In the genomic region with DNA sequence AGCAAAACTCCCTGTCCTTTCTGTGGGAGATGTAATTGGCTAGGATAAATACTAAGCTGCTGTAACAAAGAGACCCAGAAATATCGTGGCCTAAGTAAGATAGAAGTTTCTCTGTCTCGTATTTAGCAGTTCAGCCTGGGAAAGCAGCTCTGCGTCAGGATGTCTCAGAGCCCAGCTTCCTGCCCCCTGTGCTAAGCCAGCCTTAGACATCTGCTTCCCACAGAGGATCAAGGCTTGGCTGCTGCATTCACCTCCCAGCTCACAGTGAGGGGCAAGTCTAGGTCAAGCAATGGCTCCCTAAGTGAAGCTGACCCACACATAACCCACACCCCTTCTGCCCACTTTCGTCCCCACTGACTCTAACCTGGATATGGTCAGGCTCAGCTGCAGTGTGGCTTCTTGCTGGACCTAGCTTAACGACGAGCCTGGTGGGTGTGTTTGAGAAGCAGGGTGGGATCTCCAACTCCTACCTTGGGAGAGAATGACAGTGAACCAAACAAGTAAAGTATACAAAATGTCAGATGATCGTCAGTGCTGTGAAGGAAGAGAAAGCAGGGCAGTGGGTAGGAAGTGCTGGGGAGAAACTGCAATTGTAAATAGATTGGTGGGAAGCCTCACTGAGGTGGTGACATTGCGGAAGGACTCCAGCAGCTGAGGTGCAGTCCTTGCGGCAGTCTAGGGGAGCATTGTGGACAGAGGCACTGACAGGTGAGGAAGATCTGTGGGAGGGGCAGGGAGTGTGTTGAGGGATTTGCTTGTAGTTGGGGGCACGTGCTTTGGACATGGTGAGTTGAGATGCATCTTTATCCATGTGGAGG, we compare ENCODE assay signal across 21 cellular contexts.
DNase-seq lines count a peak whose midpoint lies in the region; TF ChIP-seq lines count a peak whose summit lies in the region.
"Had no signal": no experiment of that assay in that cellular context is flagged by ENCODE, and none has a peak within 500 bp of the region (broad histone marks: within the 10 kb centered on the region; RNA-seq: fewer than 3 reads in every experiment).

No MANE protein-coding gene starts in this region.

- peak overlapping the region; percentile 14; the same call in 1 of the 2 replicates for H3K27ac ChIP-seq in C4-2B
- peak overlapping the region; percentile 60 for H3K27ac ChIP-seq in epithelial cell of prostate
- H3K27ac ChIP-seq in neural progenitor cell = no peak overlapping the region
- H3K27ac ChIP-seq in colonic mucosa = no peak overlapping the region
- H3K27ac ChIP-seq: sigmoid colon had no signal

- H3K27me3 ChIP-seq in neural progenitor cell (no peaks in the 10 kb centered on the region), colonic mucosa (no peaks in the 10 kb centered on the region)
- H3K27me3 ChIP-seq: body of pancreas, dorsolateral prefrontal cortex, pancreas, sigmoid colon had no signal

- H3K4me3 ChIP-seq in neural progenitor cell (no peak overlapping the region), colonic mucosa (no peak overlapping the region)
- H3K4me3 ChIP-seq: body of pancreas, dorsolateral prefrontal cortex, pancreas, sigmoid colon had no signal

- H3K36me3 ChIP-seq in neural progenitor cell (no peaks in the 10 kb centered on the region), colonic mucosa (no peaks in the 10 kb centered on the region)
- H3K36me3 ChIP-seq: pancreas, sigmoid colon had no signal

- H4K20me1 ChIP-seq in neural progenitor cell (ENCODE audit: low read depth) = no peaks in the 10 kb centered on the region

- H3K9me3 ChIP-seq in neural progenitor cell (ENCODE audit: low read depth) (no peaks in the 10 kb centered on the region), colonic mucosa (no peaks in the 10 kb centered on the region)
- H3K9me3 ChIP-seq: body of pancreas, pancreas, sigmoid colon had no signal

- H3K9me3 Mint-ChIP-seq in neural progenitor cell = no peaks in the 10 kb centered on the region
- H3K9me3 Mint-ChIP-seq: CD4-positive, alpha-beta T cell had no signal

- DNase-seq in NCI-H69 (lab: John Stamatoyannopoulos, UW) = peak; percentile 31
- no peak for DNase-seq in epithelial cell of prostate (ENCODE audit: low read depth, low spot score)
- DNase-seq in neural progenitor cell (ENCODE audit: low spot score) = no peak
- no peak for DNase-seq in stimulated activated naive CD4-positive, alpha-beta T cell (lab: John Stamatoyannopoulos, UW)
- DNase-seq in GF-D8 (lab: John Stamatoyannopoulos, UW) = no peak
- DNase-seq in colonic mucosa = no peak
- no peak for DNase-seq in NCI-H187 treated with DMSO at 0.1 percent for 48 hours (lab: John Stamatoyannopoulos, UW)
- DNase-seq: body of pancreas; CD4-positive, alpha-beta T cell; DND-41; dorsolateral prefrontal cortex; erythroblast; KG1; NCI-H187; NK-92 treated with Interleukin-12 subunit alpha and Interleukin-12 subunit beta, amount 100 ng/mL, for 24 hours; pancreas; sigmoid colon; stimulated activated CD4-positive, alpha-beta T cell treated with anti-CD3 and anti-CD28 coated beads, Interleukin-2, amount 100 ng/mL, for 48 hours; T1000 had no signal

- peaks cover 13% of the 10 kb centered on the region for H3K4me1 ChIP-seq in neural progenitor cell
- no peaks in the 10 kb centered on the region for H3K4me1 ChIP-seq in colonic mucosa

- peaks cover 4% of the 10 kb centered on the region for H3K79me2 ChIP-seq in neural progenitor cell (ENCODE audit: low read depth)

- H3F3A ChIP-seq in neural progenitor cell (ENCODE audit: low read depth) = no peaks in the 10 kb centered on the region

- H3K4me3 Mint-ChIP-seq in neural progenitor cell = no peak overlapping the region
- H3K4me3 Mint-ChIP-seq: activated naive CD8-positive, alpha-beta T cell; CD4-positive, alpha-beta T cell had no signal

- H3K36me3 Mint-ChIP-seq in neural progenitor cell = peaks cover 7% of the 10 kb centered on the region
- H3K36me3 Mint-ChIP-seq: activated naive CD8-positive, alpha-beta T cell had no signal

- peaks cover 3% of the 10 kb centered on the region for H3K27me3 Mint-ChIP-seq in neural progenitor cell (ENCODE audit: insufficient read depth, low read depth)

- H3K9ac ChIP-seq in neural progenitor cell (no peak overlapping the region), colonic mucosa (ENCODE audit: low read depth in 2 of 2, low read length in 2 of 2) (no peak overlapping the region)

- intact Hi-C loops in colonic mucosa (cut with DNase I) = no loop called here

- H3K4me1 Mint-ChIP-seq in neural progenitor cell = peaks cover 28% of the 10 kb centered on the region

- H3K4me2 ChIP-seq in neural progenitor cell = no peak overlapping the region

- H2AFZ ChIP-seq in neural progenitor cell (replicated peaks) = no peak overlapping the region

- peak overlapping the region; percentile 86 for H3K27ac Mint-ChIP-seq in neural progenitor cell
- H3K27ac Mint-ChIP-seq: activated naive CD8-positive, alpha-beta T cell; CD4-positive, alpha-beta T cell had no signal

- TF ChIP-seq CTCF in C4-2B (conservative IDR thresholded peaks at IDR 0.05) (no peak), neural progenitor cell (IDR thresholded peaks at IDR 0.05) (no peak), colonic mucosa (IDR thresholded peaks at IDR 0.05) (no peak)

Comparison
In these comparisons a context has a peak if more than half of its experiments do, and no peak if none do; other contexts are left out.
1. H3K27ac ChIP-seq: peak in C4-2B (single experiment) and epithelial cell of prostate (single experiment); none in neural progenitor cell (single experiment) and colonic mucosa (single experiment).